Comparison of ENCODE assay signal across 1 cellular context in genomic region chr1:219173758-219174671, GRCh38.
TF ChIP-seq lines count a peak whose summit lies in the region.

Gene LYPLAL1 (plus strand): TSS chr1:219173878. CDS start chr1:219173891, 13 bp downstream.

TF ChIP-seq in K562, 482 proteins besides CTCF, POLR2A, EP300 and RAD21 (continued from another document):
- TF ChIP-seq HMGXB4 (CRISPR knock-in tag; IDR thresholded peaks at IDR 0.05) = no peak
- peak; percentile 84; the same call in 1 of the 2 replicates for TF ChIP-seq FOXO4 (CRISPR knock-in tag; IDR thresholded peaks at IDR 0.05)
- 0 out of 2 replicates have a peak, but pooled peaks have one; percentile 5 for TF ChIP-seq ARID2 (IDR thresholded peaks at IDR 0.05)
- TF ChIP-seq FOXP4 (CRISPR knock-in tag; IDR thresholded peaks at IDR 0.05; ENCODE audit: borderline replicate concordance) = 0 out of 2 replicates have a peak, but pooled peaks have one; percentile 67
- TF ChIP-seq ATF3 (IDR thresholded peaks at IDR 0.05) = 0 out of 2 replicates have a peak, but pooled peaks have one; percentile 23
- no peak for TF ChIP-seq ATF3 (CRISPR knock-in tag; conservative IDR thresholded peaks at IDR 0.05)
- peak; percentile 65 to 97; a peak in 3 of 4 replicates for TF ChIP-seq TEAD1 (CRISPR knock-in tag; IDR thresholded peaks at IDR 0.05)
- TF ChIP-seq ZBTB11 (CRISPR knock-in tag; IDR thresholded peaks at IDR 0.05) = no peak; a peak in 1 of 6 replicates
- peak; percentile 90 for TF ChIP-seq HMGN3 (IDR thresholded peaks at IDR 0.05; ENCODE audit: borderline replicate concordance, extremely low read depth, insufficient read length, low read depth, low read length)
- TF ChIP-seq POLR2G (IDR thresholded peaks at IDR 0.05; ENCODE audit: low read depth, low read length) = peak; percentile 99
- peak; percentile 72; the same call in 1 of the 2 replicates for TF ChIP-seq GTF2F1 (IDR thresholded peaks at IDR 0.05; ENCODE audit: low read depth, low read length)
- no peak for TF ChIP-seq DIDO1 (tag; IDR thresholded peaks at IDR 0.05; ENCODE audit: low read depth)
- TF ChIP-seq CBX1 (IDR thresholded peaks at IDR 0.05; ENCODE audit: low read depth) = peak; percentile 84
- 0 out of 2 replicates have a peak, but pooled peaks have one; percentile 65 for TF ChIP-seq HIVEP1 (CRISPR knock-in tag; IDR thresholded peaks at IDR 0.05)
- TF ChIP-seq BCOR (IDR thresholded peaks at IDR 0.05) = 0 out of 2 replicates have a peak, but pooled peaks have one; percentile 37
